21 cellular contexts compared by ENCODE assay signal in genomic region chr3:161332792-161333191, GRCh38. TPM values are rescaled to one million over a fixed set of nuclear protein-coding genes. Genes with fewer than 3 reads are reported as not detected.
DNase-seq lines count a peak whose midpoint lies in the region; ATAC-seq, FAIRE-seq and TF ChIP-seq lines count a peak whose summit lies in the region.
"Had no signal": no experiment of that assay in that cellular context is flagged by ENCODE, and none has a peak within 500 bp of the region (broad histone marks: within the 10 kb centered on the region; RNA-seq: fewer than 3 reads in every experiment).

No MANE protein-coding gene starts in this region.

- peak in 1 of 2 experiments; percentile 58; a peak in 2 of 4 replicates for TF ChIP-seq EP300 in HepG2 (IDR thresholded peaks at IDR 0.05; ENCODE audit: low read depth in 2 of 2, low read length in 2 of 2)
- TF ChIP-seq EP300 in HepG2 (CRISPR knock-in tag; IDR thresholded peaks at IDR 0.05; ENCODE audit: borderline replicate concordance): no peak

- no peak overlapping the region for H3K4me3 Mint-ChIP-seq in natural killer cell
- H3K4me3 Mint-ChIP-seq: CD14-positive monocyte; CD4-positive, alpha-beta memory T cell; HFFc6 had no signal

- H3K36me3 ChIP-seq in RWPE2 (ENCODE audit: low read depth) (no peaks in the 10 kb centered on the region), HepG2 (replicated peaks in 1 of 2; ENCODE audit: control insufficient read depth in 1 of 2, insufficient read depth in 2 of 2, low read length in 2 of 2) (no peaks in the 10 kb centered on the region)
- H3K36me3 ChIP-seq: BLaER1 had no signal

- H3K27ac Mint-ChIP-seq in natural killer cell: no peak overlapping the region
- H3K27ac Mint-ChIP-seq: CD14-positive monocyte; CD4-positive, alpha-beta memory T cell; HFFc6 had no signal

- FAIRE-seq in HepG2 (lab: Jason Lieb, UNC) (no peak), GM12892 (lab: Jason Lieb, UNC) (no peak)
- FAIRE-seq: G401.6, GM12891, GM18507, HTR-8/SVneo had no signal

- intact Hi-C loops in HepG2 (cut with micrococcal nuclease; ENCODE audit: unreplicated experiment): no loop called here
- intact Hi-C loops in natural killer cell (cut with micrococcal nuclease): no loop called here

- H2AFZ ChIP-seq in HepG2 (ENCODE audit: low read length): no peak overlapping the region

- TF ChIP-seq CTCF in RWPE2 (IDR thresholded peaks at IDR 0.05; ENCODE audit: poor library complexity, severe bottlenecking): no peak
- no peak for TF ChIP-seq CTCF in HepG2 (CRISPR knock-in tag; IDR thresholded peaks at IDR 0.05)
- TF ChIP-seq CTCF in natural killer cell (IDR thresholded peaks at IDR 0.05): no peak

- CTCF ChIA-PET in HepG2 (lab: Yijun Ruan, JAX; ENCODE audit: low intra/inter-chr PET ratio, low total read pairs): no interaction called here

- ATAC-seq in RWPE2 (ENCODE audit: low read depth): peak; percentile 66
- peak; percentile 83 for ATAC-seq in HepG2
- no peak for ATAC-seq in natural killer cell
- no peak for ATAC-seq in GM21381 (IDR thresholded peaks at IDR 0.05; ENCODE audit: unreplicated experiment)
- ATAC-seq: HCT116 had no signal

- TF ChIP-seq POLR2A in HepG2 (IDR thresholded peaks at IDR 0.05; ENCODE audit: insufficient read depth in 1 of 2, low read depth in 2 of 2, low read length in 2 of 2): no peak
- no peak for TF ChIP-seq POLR2A in GM12892 (IDR thresholded peaks at IDR 0.05; ENCODE audit: low read depth, low read length)

- H3K4me1 ChIP-seq in RWPE2 (ENCODE audit: insufficient read depth, poor library complexity, severe bottlenecking): no peaks in the 10 kb centered on the region
- H3K4me1 ChIP-seq in HepG2 (ENCODE audit: insufficient read depth, low read length): peaks cover 57% of the 10 kb centered on the region

- H3K27ac ChIP-seq in RWPE2 (ENCODE audit: poor library complexity, severe bottlenecking) (no peak overlapping the region), HepG2 (ENCODE audit: extremely low read length, insufficient read depth, low read length) (no peak overlapping the region)
- H3K27ac ChIP-seq: BLaER1, HL-60 had no signal

- H3K4me2 ChIP-seq in HepG2 (ENCODE audit: low read depth, low read length): no peak overlapping the region

- no peak overlapping the region for H3K9ac ChIP-seq in HepG2 (ENCODE audit: insufficient read depth, low read depth, low read length)
- H3K9ac ChIP-seq: BLaER1 had no signal

- no peak overlapping the region for H3K4me3 ChIP-seq in RWPE2 (ENCODE audit: severe bottlenecking)
- no peak overlapping the region for H3K4me3 ChIP-seq in HepG2 (replicated peaks in 1 of 3; ENCODE audit: insufficient read depth in 1 of 3, low read depth in 2 of 3, low read length in 3 of 3)
- H3K4me3 ChIP-seq: BLaER1 had no signal

- in situ Hi-C loops in HepG2 (cut with HindIII; ENCODE audit: extremely low pct_ligation_motif_present, low pct_unique_long_range_greater_than_20kb): no loop called here

- DNase-seq in DMS53 treated with DMSO at 0.1 percent for 48 hours (lab: John Stamatoyannopoulos, UW; ENCODE audit: unreplicated experiment): peak; percentile 16
- DNase-seq in RWPE2 (ENCODE audit: low spot score): no peak
- DNase-seq in HepG2 (ENCODE audit: low spot score): peak; percentile 70
- no peak for DNase-seq in A172 (ENCODE audit: low spot score)
- no peak for DNase-seq in natural killer cell
- no peak for DNase-seq in GM12892 (ENCODE audit: insufficient read length)
- DNase-seq: CD4-positive, alpha-beta memory T cell; GOT3; H7; HFFc6 had no signal

- H3K4me1 Mint-ChIP-seq in natural killer cell: peaks cover 0 to 12% of the 10 kb centered on the region in 2 donors

- no peaks in the 10 kb centered on the region for H3K9me3 Mint-ChIP-seq in natural killer cell
- H3K9me3 Mint-ChIP-seq: CD14-positive monocyte had no signal

- WGBS in HepG2 (ENCODE audit: low lambda C conversion rate): 0% methylated on average over 1 of the region's 1 CpG

- no peaks in the 10 kb centered on the region for H3K79me2 ChIP-seq in HepG2 (ENCODE audit: insufficient read depth, low read length)

- peaks cover 6% of the 10 kb centered on the region for H3K36me3 Mint-ChIP-seq in natural killer cell
- H3K36me3 Mint-ChIP-seq: CD14-positive monocyte; CD4-positive, alpha-beta memory T cell had no signal

- no TSS peak for BruUV-seq in HepG2 (replicated peaks; lab: Mats Ljungman, UMichigan)

- TF ChIP-seq RAD21 in HepG2 (CRISPR knock-in tag; IDR thresholded peaks at IDR 0.05): no peak

- H3K27me3 ChIP-seq in RWPE2 (ENCODE audit: insufficient read depth, poor library complexity, severe bottlenecking) (no peaks in the 10 kb centered on the region), HepG2 (ENCODE audit: control insufficient read depth in 1 of 2, insufficient read depth in 2 of 2, low read length in 2 of 2) (no peaks in the 10 kb centered on the region)
- H3K27me3 ChIP-seq: BLaER1 had no signal

- H3K27me3 Mint-ChIP-seq in natural killer cell (ENCODE audit: low read depth in 2 of 2): peaks cover 44 to 59% of the 10 kb centered on the region in 2 donors

- no peaks in the 10 kb centered on the region for H3K9me3 ChIP-seq in RWPE2 (ENCODE audit: severe bottlenecking)
- no peaks in the 10 kb centered on the region for H3K9me3 ChIP-seq in HepG2 (ENCODE audit: low read length)
- H3K9me3 ChIP-seq: BLaER1 had no signal

- POLR2A ChIA-PET in HepG2 (lab: Yijun Ruan, JAX): no interaction called here

- no peaks in the 10 kb centered on the region for H4K20me1 ChIP-seq in HepG2 (ENCODE audit: insufficient read depth, low read length)
- H4K20me1 ChIP-seq: BLaER1 had no signal

TF ChIP-seq in HepG2, 621 proteins besides CTCF, POLR2A, EP300 and RAD21 (continues in another document):
- TF ChIP-seq ZNF570 (CRISPR knock-in tag; IDR thresholded peaks at IDR 0.05; ENCODE audit: borderline replicate concordance) (no peak), FOSL2 (CRISPR knock-in tag; IDR thresholded peaks at IDR 0.05) (peak; percentile 82), HOMEZ (CRISPR knock-in tag; IDR thresholded peaks at IDR 0.05; ENCODE audit: low read depth) (peak; percentile 40; the same call in 1 of the 2 replicates), SOX5 (CRISPR knock-in tag; IDR thresholded peaks at IDR 0.05; ENCODE audit: borderline replicate concordance) (peak; percentile 30; the same call in 1 of the 2 replicates), PITX1 (CRISPR knock-in tag; IDR thresholded peaks at IDR 0.05) (no peak), WIZ (CRISPR knock-in tag; IDR thresholded peaks at IDR 0.05) (no peak), JUN (CRISPR knock-in tag; IDR thresholded peaks at IDR 0.05) (no peak), ZNF124 (CRISPR knock-in tag; IDR thresholded peaks at IDR 0.05) (no peak), ZNF12 (CRISPR knock-in tag; IDR thresholded peaks at IDR 0.05) (0 out of 2 replicates have a peak, but pooled peaks have one; percentile 31), GATAD2A (CRISPR knock-in tag; IDR thresholded peaks at IDR 0.05) (peak; percentile 69), RFX5 (IDR thresholded peaks at IDR 0.05; ENCODE audit: low read depth, low read length) (no peak), CEBPG (CRISPR knock-in tag; IDR thresholded peaks at IDR 0.05) (peak; percentile 76)

RNA-seq across cellular contexts. Expression of gene SPTSSB, which starts 38.5 kb away (rescaled TPM):
- total RNA-seq in HepG2 (2016; rRNA removed; fragmentation: Illumina TruSeq; extraction: Trizol): 0.51 and 0.84 TPM in 2 replicates
- total RNA-seq in HepG2 (2016; cell fraction: cytosol; rRNA removed; fragmentation: Illumina TruSeq; extraction: Trizol; ENCODE audit: low read depth): not detected in 2 replicates
- total RNA-seq in HepG2 (2016; cell fraction: insoluble cytoplasmic fraction; rRNA removed; fragmentation: Illumina TruSeq; extraction: Trizol): 0.25 and 0.37 TPM in 2 replicates
- total RNA-seq in HepG2 (2016; cell fraction: membrane; rRNA removed; fragmentation: Illumina TruSeq; extraction: Trizol): 0.59 and 1.9 TPM in 2 replicates
- 0.28 TPM in 1 of 2 replicates, not detected in the other for total RNA-seq in HepG2 (2016; cell fraction: nucleus; rRNA removed; fragmentation: Illumina TruSeq; extraction: Trizol)
- 2.4 and 4.2 TPM in 2 replicates for polyA plus RNA-seq in HepG2 (2011; rRNA removed)
- polyA plus RNA-seq in HepG2 (2011; cell fraction: cytosol; rRNA removed): 0.42 and 0.58 TPM in 2 replicates
- 0.19 and 0.39 TPM in 2 replicates for polyA plus RNA-seq in HepG2 (2011; cell fraction: nucleus; rRNA removed)
- 0.05 and 0.32 TPM in 2 replicates for polyA plus RNA-seq in HepG2 (2012)
- 0.10 and 0.24 TPM in 2 replicates for polyA plus RNA-seq in HepG2 (2016; cell fraction: cytosol; fragmentation: Illumina TruSeq; extraction: Trizol; ENCODE audit: low read depth)
- polyA plus RNA-seq in HepG2 (2016; cell fraction: insoluble cytoplasmic fraction; fragmentation: Illumina TruSeq; extraction: Trizol; ENCODE audit: low read depth): 0.10 and 0.25 TPM in 2 replicates
- 0.56 and 0.58 TPM in 2 replicates for polyA plus RNA-seq in HepG2 (2016; cell fraction: membrane; fragmentation: Illumina TruSeq; extraction: Trizol; ENCODE audit: low read depth)
- polyA plus RNA-seq in HepG2 (2016; cell fraction: nucleus; fragmentation: Illumina TruSeq; extraction: Trizol; ENCODE audit: insufficient read depth, low read depth): 0.29 and 1.9 TPM in 2 replicates
- polyA minus RNA-seq in HepG2 (2011; rRNA and poly(A)+ RNA removed; ENCODE audit: low replicate concordance): 0.12 TPM in 1 of 2 replicates, not detected in the other
- not detected in 2 replicates for polyA minus RNA-seq in HepG2 (2011; cell fraction: cytosol; rRNA and poly(A)+ RNA removed)
- polyA minus RNA-seq in HepG2 (2011; cell fraction: nucleus; rRNA and poly(A)+ RNA removed): 2.4 and 4.0 TPM in 2 replicates
- not detected in 2 replicates for total RNA-seq in A172 (2014; rRNA removed; shearing (Covaris generic))
- 10 to 100 TPM in 2 of 3 donors, 1 to 10 TPM in 1; 7.3 to 14.1 (median 11.1) TPM for total RNA-seq in natural killer cell
- not detected for polyA plus RNA-seq in GM12892 (2012; ENCODE audit: missing spikeins)
- total RNA-seq: A673; CD4-positive, alpha-beta memory T cell; HFFc6 had no signal
- polyA plus RNA-seq: AG04450, CD14-positive monocyte had no signal

Comparison
In these comparisons a context has a peak if more than half of its experiments do, and no peak if none do; other contexts are left out.
1. DNase-seq: peak in DMS53 treated with DMSO at 0.1 percent for 48 hours (single experiment) and HepG2 (single experiment); none in RWPE2 (single experiment), A172 (single experiment), natural killer cell (single experiment) and GM12892 (single experiment).
2. ATAC-seq: peak in RWPE2 (single experiment) and HepG2 (single experiment); none in natural killer cell (0 of 3) and GM21381 (single experiment).